In the genomic region with DNA sequence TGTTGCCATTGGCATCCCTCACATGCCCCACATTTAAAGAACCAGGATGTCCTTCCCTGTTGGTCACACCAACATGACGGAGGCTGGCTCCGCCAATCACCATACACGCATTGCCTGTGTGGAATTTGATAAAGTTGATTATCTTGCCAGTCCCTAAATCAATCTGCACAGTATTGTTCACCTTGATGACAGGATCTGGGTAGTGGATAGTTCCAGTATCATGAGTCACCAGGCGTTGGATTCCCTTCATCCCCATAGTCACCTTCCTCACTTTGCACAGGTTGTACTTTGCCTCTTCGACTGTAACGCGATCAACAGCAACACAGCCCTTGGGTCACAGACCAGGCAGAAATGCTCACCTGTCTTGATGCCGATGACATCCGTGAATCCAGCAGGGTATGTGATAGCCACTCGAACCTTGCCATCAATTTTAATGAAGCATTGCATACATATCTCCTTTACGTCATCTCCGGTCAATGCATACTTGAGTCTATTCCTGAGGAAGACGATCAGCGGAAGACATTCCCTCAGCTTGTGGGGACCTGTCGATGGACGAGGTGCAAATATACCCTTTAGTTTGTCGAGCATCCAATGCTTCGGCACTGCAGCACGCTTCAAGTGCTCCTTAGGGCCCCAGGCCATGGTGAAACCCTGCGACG, we compare ENCODE assay signal across 19 cellular contexts. TPM values are rescaled to one million over a fixed set of nuclear protein-coding genes. Genes with fewer than 3 reads are reported as not detected.
DNase-seq lines count a peak whose midpoint lies in the region; ATAC-seq and TF ChIP-seq lines count a peak whose summit lies in the region.
"Had no signal": no experiment of that assay in that cellular context is flagged by ENCODE, and none has a peak within 500 bp of the region (broad histone marks: within the 10 kb centered on the region; RNA-seq: fewer than 3 reads in every experiment).

No MANE protein-coding gene starts in this region.

- DNase-seq in DMS79 treated with DMSO at 0.1 percent for 48 hours (lab: John Stamatoyannopoulos, UW) (peak; percentile 13), DMS79 (lab: John Stamatoyannopoulos, UW) (no peak), chondrocyte (ENCODE audit: low spot score) (peak; percentile 35), mucosa of gallbladder (ENCODE audit: low spot score) (peak; percentile 81), ureter (ENCODE audit: low spot score) (peak; percentile 32), esophagus muscularis mucosa (ENCODE audit: extremely low spot score) (no peak), DMS 273 treated with DMSO at 0.1 percent for 48 hours (lab: John Stamatoyannopoulos, UW) (no peak)
- DNase-seq: COR-L47, GF-D8, KBM-7, NCI-H1105 treated with DMSO at 0.1 percent for 48 hours, NCI-H1694 treated with DMSO at 0.1 percent for 48 hours, NCI-H2107, NCI-H226 had no signal

- H3K27me3 Mint-ChIP-seq in chondrocyte (ENCODE audit: low read depth) = peaks cover 14% of the 10 kb centered on the region

- H3K36me3 ChIP-seq in esophagus muscularis mucosa = no peaks in the 10 kb centered on the region
- H3K36me3 ChIP-seq: SJSA1 had no signal

- H3K9me3 Mint-ChIP-seq in chondrocyte (ENCODE audit: low read depth) = no peaks in the 10 kb centered on the region

- TF ChIP-seq POLR2A in esophagus muscularis mucosa (IDR thresholded peaks at IDR 0.05; ENCODE audit: low read depth) = no peak

- H3K4me1 ChIP-seq in esophagus muscularis mucosa = no peaks in the 10 kb centered on the region
- H3K4me1 ChIP-seq: SJSA1 had no signal

- H3K9me3 ChIP-seq in esophagus muscularis mucosa = no peaks in the 10 kb centered on the region
- H3K9me3 ChIP-seq: SJSA1 had no signal

- intact Hi-C loops in esophagus muscularis mucosa (cut with DNase I) = no loop called here

- no peak overlapping the region for H3K27ac ChIP-seq in esophagus muscularis mucosa (replicated peaks in 1 of 4)
- H3K27ac ChIP-seq: 22Rv1, SJSA1 had no signal

- H3K4me1 Mint-ChIP-seq in chondrocyte (ENCODE audit: low read depth) = peaks cover 14% of the 10 kb centered on the region

- no peak overlapping the region for H3K27ac Mint-ChIP-seq in chondrocyte (ENCODE audit: unreplicated experiment)

- H3K4me3 Mint-ChIP-seq in chondrocyte (ENCODE audit: unreplicated experiment) = no peak overlapping the region

- WGBS in esophagus muscularis mucosa = 93% methylated on average over 13 of the region's 21 CpGs

- no peak for TF ChIP-seq EP300 in esophagus muscularis mucosa (IDR thresholded peaks at IDR 0.05)

- no peak for ATAC-seq in GM18502 (IDR thresholded peaks at IDR 0.05; ENCODE audit: poor library complexity, unreplicated experiment)
- ATAC-seq: GM12878 had no signal

- H3K36me3 Mint-ChIP-seq in chondrocyte (ENCODE audit: low read depth) = no peaks in the 10 kb centered on the region

- H3K27me3 ChIP-seq in esophagus muscularis mucosa = peaks cover 0 to 17% (median 0%) of the 10 kb centered on the region in 4 donors
- H3K27me3 ChIP-seq: SJSA1 had no signal

- TF ChIP-seq CTCF in chondrocyte (IDR thresholded peaks at IDR 0.05) (no peak), esophagus muscularis mucosa (IDR thresholded peaks at IDR 0.05) (no peak)

- no peak overlapping the region for H3K4me3 ChIP-seq in esophagus muscularis mucosa
- H3K4me3 ChIP-seq: GM12878, SJSA1 had no signal

RNA-seq across cellular contexts. Expression of gene CTRB2, which starts 14.2 kb away (rescaled TPM):
- total RNA-seq in chondrocyte = not detected in 3 replicates
- total RNA-seq in mucosa of gallbladder = 26.7 TPM
- not detected for total RNA-seq in ureter
- total RNA-seq in esophagus muscularis mucosa = not detected
- total RNA-seq: H1, SJSA1 had no signal

RNA-seq across cellular contexts. Expression of gene CTRB1, which starts 26.1 kb away (rescaled TPM):
- total RNA-seq in chondrocyte (not detected in 3 replicates), mucosa of gallbladder (15.0 TPM), ureter (not detected), esophagus muscularis mucosa (not detected)
- total RNA-seq: H1, SJSA1 had no signal

RNA-seq across cellular contexts. Expression of gene ZFP1, which starts 44.4 kb away (rescaled TPM):
- total RNA-seq in chondrocyte = 11.4 to 15.3 TPM (median 14.1 TPM) in 3 replicates
- total RNA-seq in mucosa of gallbladder = 11.4 TPM
- 12.4 TPM for total RNA-seq in ureter
- total RNA-seq in esophagus muscularis mucosa = 10 to 100 TPM in 3 of 4 donors, 1 to 10 TPM in 1; 8.4 to 17.4 (median 12.0) TPM

RNA-seq across cellular contexts. Expression of gene BCAR1, which starts 58.7 kb away (rescaled TPM):
- total RNA-seq in chondrocyte = 125 to 140 TPM (median 125 TPM) in 3 replicates
- 223 TPM for total RNA-seq in mucosa of gallbladder
- total RNA-seq in ureter = 81.8 TPM
- total RNA-seq in esophagus muscularis mucosa = 10 to 100 TPM; 31.6 to 67.1 (median 54.8) TPM

Comparison
In these comparisons a context has a peak if more than half of its experiments do, and no peak if none do; other contexts are left out.
1. DNase-seq: peak in DMS79 treated with DMSO at 0.1 percent for 48 hours (single experiment), chondrocyte (single experiment), mucosa of gallbladder (single experiment) and ureter (single experiment); none in DMS79 (single experiment), esophagus muscularis mucosa (single experiment) and DMS 273 treated with DMSO at 0.1 percent for 48 hours (single experiment).
2. RNA of gene CTRB2, which starts 14.2 kb away (total RNA-seq): 26.7 TPM in mucosa of gallbladder (single experiment); not detected in ureter (single experiment), not detected in chondrocyte and not detected in esophagus muscularis mucosa; every median in the first group is over 10 times any median in the second.
3. RNA of gene CTRB1, which starts 26.1 kb away (total RNA-seq): 15.0 TPM in mucosa of gallbladder (single experiment); not detected in chondrocyte, not detected in ureter (single experiment) and not detected in esophagus muscularis mucosa; every median in the first group is over 10 times any median in the second.